In genomic region chr1:11100149-11100493, GRCh38 we compare ENCODE assay signal across 1 cellular context.
A peak's percentile ranks its signal among the peaks of the same experiment; 100 is the strongest.
TF ChIP-seq lines count a peak whose summit lies in the region.

No MANE protein-coding gene starts in this region.

TF ChIP-seq in GM12878, 131 proteins besides CTCF, POLR2A, EP300 and RAD21:
- TF ChIP-seq GATAD2B (conservative IDR thresholded peaks at IDR 0.05; ENCODE audit: low read depth) = no peak
- 0 out of 2 replicates have a peak, but pooled peaks have one; percentile 10 for TF ChIP-seq PML (IDR thresholded peaks at IDR 0.05; ENCODE audit: low read length)
- TF ChIP-seq MXI1 (IDR thresholded peaks at IDR 0.05; ENCODE audit: low read depth, low read length) = no peak
- no peak for TF ChIP-seq STAT1 (conservative IDR thresholded peaks at IDR 0.05)
